ENCODE assay signal across 8 cellular contexts in the genomic region with DNA sequence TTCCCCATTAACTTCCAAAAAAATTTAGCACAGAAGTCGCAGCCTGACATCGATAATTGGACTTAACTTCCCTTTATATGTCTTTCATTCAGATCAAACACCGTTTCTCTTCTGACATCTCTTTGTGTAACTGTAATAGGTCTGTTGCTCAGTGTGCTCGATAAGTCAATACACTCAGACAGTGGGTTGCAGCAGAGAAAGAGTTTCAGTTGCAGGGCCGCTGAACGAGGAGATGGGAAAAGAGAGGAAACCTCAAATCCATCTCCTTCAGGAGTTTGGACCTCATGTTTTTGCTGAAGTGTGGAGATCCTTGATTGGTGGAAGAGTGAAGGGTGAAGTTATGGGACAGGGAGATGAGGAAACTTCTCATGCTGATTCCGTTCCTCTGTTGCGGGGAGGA. TPM values are rescaled to one million over a fixed set of nuclear protein-coding genes. Genes with fewer than 3 reads are reported as not detected.
A peak's percentile ranks its signal among the peaks of the same experiment; 100 is the strongest.
DNase-seq lines count a peak whose midpoint lies in the region; ATAC-seq, FAIRE-seq and TF ChIP-seq lines count a peak whose summit lies in the region.

No MANE protein-coding gene starts in this region.

- H3K4me3 ChIP-seq in HepG2 (replicated peaks in 1 of 3; ENCODE audit: insufficient read depth in 1 of 3, low read depth in 2 of 3, low read length in 3 of 3): peak overlapping the region; percentile 77 to 99 (median 96)

- no peak for TF ChIP-seq POLR2A in HepG2 (IDR thresholded peaks at IDR 0.05; ENCODE audit: insufficient read depth in 1 of 2, low read depth in 2 of 2, low read length in 2 of 2)

- DNase-seq in activated naive CD4-positive, alpha-beta T cell treated with anti-CD3 and anti-CD28 coated beads, Interleukin-2, amount 10 ng/mL, durations not matched to agents 7 days and 5 days: no peak
- no peak for DNase-seq in activated naive CD4-positive, alpha-beta T cell treated with anti-CD3 and anti-CD28 coated beads, Interleukin-2, amount 50 U/mL, for 72 hours (ENCODE audit: low spot score in 2 of 2)
- peak; percentile 6 for DNase-seq in amniotic epithelial cell (ENCODE audit: low read depth)
- DNase-seq in HepG2 (ENCODE audit: low spot score): peak; percentile 10
- no peak for DNase-seq in type B pancreatic cell (ENCODE audit: extremely low spot score, unreplicated experiment)
- no peak for DNase-seq in NCI-H345 (lab: John Stamatoyannopoulos, UW)

- in situ Hi-C loops in HepG2 (cut with HindIII; ENCODE audit: extremely low pct_ligation_motif_present, low pct_unique_long_range_greater_than_20kb): no loop called here

- POLR2A ChIA-PET in HepG2 (lab: Yijun Ruan, JAX): interaction anchor here (1.8 kb wide), 1 partner anchor 10 kb away, joined by 6 read pairs; no protein-coding TSS in a partner anchor

- H3K27ac ChIP-seq in HepG2 (ENCODE audit: extremely low read length, insufficient read depth, low read length): peak overlapping the region; percentile 89

- no peak for TF ChIP-seq RAD21 in HepG2 (CRISPR knock-in tag; IDR thresholded peaks at IDR 0.05)

- no peak for TF ChIP-seq CTCF in HepG2 (CRISPR knock-in tag; IDR thresholded peaks at IDR 0.05)
- no peak for TF ChIP-seq CTCF in type B pancreatic cell (conservative IDR thresholded peaks at IDR 0.05)

- no peaks in the 10 kb centered on the region for H3K9me3 Mint-ChIP-seq in activated naive CD4-positive, alpha-beta T cell treated with anti-CD3 and anti-CD28 coated beads, Interleukin-2, amount 10 ng/mL, durations not matched to agents 7 days and 5 days
- no peaks in the 10 kb centered on the region for H3K9me3 Mint-ChIP-seq in activated naive CD4-positive, alpha-beta T cell treated with anti-CD3 and anti-CD28 coated beads, Interleukin-2, amount 50 U/mL, for 72 hours
- no peaks in the 10 kb centered on the region for H3K9me3 Mint-ChIP-seq in type B pancreatic cell

- intact Hi-C loops in HepG2 (cut with micrococcal nuclease; ENCODE audit: unreplicated experiment): no loop called here

- FAIRE-seq in HepG2 (lab: Jason Lieb, UNC): peak; percentile 44

- no peak overlapping the region for H2AFZ ChIP-seq in HepG2 (ENCODE audit: low read length)

- peak overlapping the region; percentile 96 for H3K27ac Mint-ChIP-seq in activated naive CD4-positive, alpha-beta T cell treated with anti-CD3 and anti-CD28 coated beads, Interleukin-2, amount 10 ng/mL, durations not matched to agents 7 days and 5 days
- H3K27ac Mint-ChIP-seq in activated naive CD4-positive, alpha-beta T cell treated with anti-CD3 and anti-CD28 coated beads, Interleukin-2, amount 50 U/mL, for 72 hours: peak overlapping the region in 1 of 2 donors; percentile 95
- H3K27ac Mint-ChIP-seq in type B pancreatic cell: peak overlapping the region; percentile 93

- no peaks in the 10 kb centered on the region; a peak in 1 of 5 replicates for H3K27me3 ChIP-seq in HepG2 (ENCODE audit: control insufficient read depth in 1 of 2, insufficient read depth in 2 of 2, low read length in 2 of 2)

- peaks cover 3% of the 10 kb centered on the region for H3K27me3 Mint-ChIP-seq in activated naive CD4-positive, alpha-beta T cell treated with anti-CD3 and anti-CD28 coated beads, Interleukin-2, amount 10 ng/mL, durations not matched to agents 7 days and 5 days
- H3K27me3 Mint-ChIP-seq in type B pancreatic cell: no peaks in the 10 kb centered on the region

- H4K20me1 ChIP-seq in HepG2 (ENCODE audit: insufficient read depth, low read length): no peaks in the 10 kb centered on the region

- BruUV-seq in HepG2 (replicated peaks; lab: Mats Ljungman, UMichigan): TSS peak; percentile 52

- H3K9me3 ChIP-seq in HepG2 (ENCODE audit: low read length): no peaks in the 10 kb centered on the region

- no peak for TF ChIP-seq EP300 in HepG2 (IDR thresholded peaks at IDR 0.05; ENCODE audit: low read depth in 2 of 2, low read length in 2 of 2)
- TF ChIP-seq EP300 in HepG2 (CRISPR knock-in tag; IDR thresholded peaks at IDR 0.05; ENCODE audit: borderline replicate concordance): no peak

- H3K9ac ChIP-seq in HepG2 (ENCODE audit: insufficient read depth, low read depth, low read length): peak overlapping the region; percentile 84

- ATAC-seq in activated naive CD4-positive, alpha-beta T cell treated with anti-CD3 and anti-CD28 coated beads, Interleukin-2, amount 50 U/mL, for 72 hours: no peak
- ATAC-seq in HepG2 (no peak), GM18520 (IDR thresholded peaks at IDR 0.05; ENCODE audit: unreplicated experiment) (no peak), GM19351 (IDR thresholded peaks at IDR 0.05; ENCODE audit: unreplicated experiment) (no peak)

- H3K36me3 ChIP-seq in HepG2 (replicated peaks in 1 of 2; ENCODE audit: control insufficient read depth in 1 of 2, insufficient read depth in 2 of 2, low read length in 2 of 2): no peaks in the 10 kb centered on the region

- peak overlapping the region; percentile 87 for H3K4me2 ChIP-seq in HepG2 (ENCODE audit: low read depth, low read length)

- 30% methylated on average over 8 of the region's 8 CpGs for WGBS in HepG2 (ENCODE audit: low lambda C conversion rate)

- H3K36me3 Mint-ChIP-seq in activated naive CD4-positive, alpha-beta T cell treated with anti-CD3 and anti-CD28 coated beads, Interleukin-2, amount 10 ng/mL, durations not matched to agents 7 days and 5 days: peaks cover 4% of the 10 kb centered on the region
- peaks cover 16% of the 10 kb centered on the region in 2 donors for H3K36me3 Mint-ChIP-seq in activated naive CD4-positive, alpha-beta T cell treated with anti-CD3 and anti-CD28 coated beads, Interleukin-2, amount 50 U/mL, for 72 hours
- peaks cover 3% of the 10 kb centered on the region for H3K36me3 Mint-ChIP-seq in type B pancreatic cell

- peaks cover 32% of the 10 kb centered on the region for H3K79me2 ChIP-seq in HepG2 (ENCODE audit: insufficient read depth, low read length)

- peak overlapping the region; percentile 99 for H3K4me3 Mint-ChIP-seq in activated naive CD4-positive, alpha-beta T cell treated with anti-CD3 and anti-CD28 coated beads, Interleukin-2, amount 10 ng/mL, durations not matched to agents 7 days and 5 days
- H3K4me3 Mint-ChIP-seq in type B pancreatic cell: peak overlapping the region; percentile 97

- CTCF ChIA-PET in activated naive CD4-positive, alpha-beta T cell treated with anti-CD3 and anti-CD28 coated beads, Interleukin-2, amount 10 ng/mL, durations not matched to agents 7 days and 5 days (lab: Charles Lee): no interaction called here
- CTCF ChIA-PET in HepG2 (lab: Yijun Ruan, JAX; ENCODE audit: low intra/inter-chr PET ratio, low total read pairs): no interaction called here

- H3K4me1 ChIP-seq in HepG2 (ENCODE audit: insufficient read depth, low read length): peaks cover 31% of the 10 kb centered on the region

- H3K4me1 Mint-ChIP-seq in activated naive CD4-positive, alpha-beta T cell treated with anti-CD3 and anti-CD28 coated beads, Interleukin-2, amount 10 ng/mL, durations not matched to agents 7 days and 5 days: peaks cover 44% of the 10 kb centered on the region
- peaks cover 30% of the 10 kb centered on the region for H3K4me1 Mint-ChIP-seq in type B pancreatic cell (ENCODE audit: unreplicated experiment)

RNA-seq across cellular contexts. Expression of gene SAMM50, which starts 1.1 kb away (rescaled TPM):
- total RNA-seq in activated naive CD4-positive, alpha-beta T cell treated with anti-CD3 and anti-CD28 coated beads, Interleukin-2, amount 50 U/mL, for 72 hours: 10 to 100 TPM; 41.7 to 51.1 TPM
- total RNA-seq in HepG2 (2016; rRNA removed; fragmentation: Illumina TruSeq; extraction: Trizol): 63.4 and 95.8 TPM in 2 replicates
- 16.2 and 18.4 TPM in 2 replicates for total RNA-seq in HepG2 (2016; cell fraction: cytosol; rRNA removed; fragmentation: Illumina TruSeq; extraction: Trizol; ENCODE audit: low read depth)
- total RNA-seq in HepG2 (2016; cell fraction: insoluble cytoplasmic fraction; rRNA removed; fragmentation: Illumina TruSeq; extraction: Trizol): 68.1 and 90.1 TPM in 2 replicates
- total RNA-seq in HepG2 (2016; cell fraction: membrane; rRNA removed; fragmentation: Illumina TruSeq; extraction: Trizol): 30.8 and 34.8 TPM in 2 replicates
- total RNA-seq in HepG2 (2016; cell fraction: nucleus; rRNA removed; fragmentation: Illumina TruSeq; extraction: Trizol): 33.1 and 34.2 TPM in 2 replicates
- 26.2 and 34.7 TPM in 2 replicates for polyA plus RNA-seq in HepG2 (2011; rRNA removed)
- 27.3 and 27.8 TPM in 2 replicates for polyA plus RNA-seq in HepG2 (2011; cell fraction: cytosol; rRNA removed)
- 19.1 and 21.3 TPM in 2 replicates for polyA plus RNA-seq in HepG2 (2011; cell fraction: nucleus; rRNA removed)
- 36.0 and 46.3 TPM in 2 replicates for polyA plus RNA-seq in HepG2 (2012)
- polyA plus RNA-seq in HepG2 (2016; cell fraction: cytosol; fragmentation: Illumina TruSeq; extraction: Trizol; ENCODE audit: low read depth): 18.9 and 20.3 TPM in 2 replicates
- polyA plus RNA-seq in HepG2 (2016; cell fraction: insoluble cytoplasmic fraction; fragmentation: Illumina TruSeq; extraction: Trizol; ENCODE audit: low read depth): 90.0 and 99.1 TPM in 2 replicates
- polyA plus RNA-seq in HepG2 (2016; cell fraction: membrane; fragmentation: Illumina TruSeq; extraction: Trizol; ENCODE audit: low read depth): 27.5 and 27.7 TPM in 2 replicates
- 48.2 and 49.2 TPM in 2 replicates for polyA plus RNA-seq in HepG2 (2016; cell fraction: nucleus; fragmentation: Illumina TruSeq; extraction: Trizol; ENCODE audit: insufficient read depth, low read depth)
- polyA minus RNA-seq in HepG2 (2011; rRNA and poly(A)+ RNA removed; ENCODE audit: low replicate concordance): 22.2 and 45.2 TPM in 2 replicates
- 20.5 and 22.8 TPM in 2 replicates for polyA minus RNA-seq in HepG2 (2011; cell fraction: cytosol; rRNA and poly(A)+ RNA removed)
- polyA minus RNA-seq in HepG2 (2011; cell fraction: nucleus; rRNA and poly(A)+ RNA removed): 19.3 and 24.1 TPM in 2 replicates
- 50.0 and 57.5 TPM in 2 replicates for total RNA-seq in type B pancreatic cell (ENCODE audit: low replicate concordance)

RNA-seq across cellular contexts. Expression of gene PNPLA3, which starts 32.8 kb away (rescaled TPM):
- under 1 TPM; 0.39 to 0.58 TPM for total RNA-seq in activated naive CD4-positive, alpha-beta T cell treated with anti-CD3 and anti-CD28 coated beads, Interleukin-2, amount 50 U/mL, for 72 hours
- total RNA-seq in HepG2 (2016; rRNA removed; fragmentation: Illumina TruSeq; extraction: Trizol) (13.7 and 16.9 TPM in 2 replicates), type B pancreatic cell (ENCODE audit: low replicate concordance) (3.8 and 5.9 TPM in 2 replicates)
- total RNA-seq in HepG2 (2016; cell fraction: cytosol; rRNA removed; fragmentation: Illumina TruSeq; extraction: Trizol; ENCODE audit: low read depth): 4.8 and 8.4 TPM in 2 replicates
- 10.7 and 17.4 TPM in 2 replicates for total RNA-seq in HepG2 (2016; cell fraction: insoluble cytoplasmic fraction; rRNA removed; fragmentation: Illumina TruSeq; extraction: Trizol)
- 4.8 and 6.1 TPM in 2 replicates for total RNA-seq in HepG2 (2016; cell fraction: membrane; rRNA removed; fragmentation: Illumina TruSeq; extraction: Trizol)
- 21.0 and 22.1 TPM in 2 replicates for total RNA-seq in HepG2 (2016; cell fraction: nucleus; rRNA removed; fragmentation: Illumina TruSeq; extraction: Trizol)
- polyA plus RNA-seq in HepG2 (2011; rRNA removed): 19.8 and 24.1 TPM in 2 replicates
- 9.1 and 9.8 TPM in 2 replicates for polyA plus RNA-seq in HepG2 (2011; cell fraction: cytosol; rRNA removed)
- 53.2 and 70.9 TPM in 2 replicates for polyA plus RNA-seq in HepG2 (2011; cell fraction: nucleus; rRNA removed)
- 13.9 and 14.4 TPM in 2 replicates for polyA plus RNA-seq in HepG2 (2012)
- polyA plus RNA-seq in HepG2 (2016; cell fraction: cytosol; fragmentation: Illumina TruSeq; extraction: Trizol; ENCODE audit: low read depth): 0.89 and 0.97 TPM in 2 replicates
- polyA plus RNA-seq in HepG2 (2016; cell fraction: insoluble cytoplasmic fraction; fragmentation: Illumina TruSeq; extraction: Trizol; ENCODE audit: low read depth): 7.2 and 8.6 TPM in 2 replicates
- 1.2 and 1.4 TPM in 2 replicates for polyA plus RNA-seq in HepG2 (2016; cell fraction: membrane; fragmentation: Illumina TruSeq; extraction: Trizol; ENCODE audit: low read depth)
- 32.5 and 34.1 TPM in 2 replicates for polyA plus RNA-seq in HepG2 (2016; cell fraction: nucleus; fragmentation: Illumina TruSeq; extraction: Trizol; ENCODE audit: insufficient read depth, low read depth)
- 7.9 and 27.4 TPM in 2 replicates for polyA minus RNA-seq in HepG2 (2011; rRNA and poly(A)+ RNA removed; ENCODE audit: low replicate concordance)
- polyA minus RNA-seq in HepG2 (2011; cell fraction: cytosol; rRNA and poly(A)+ RNA removed): 7.7 and 11.8 TPM in 2 replicates
- polyA minus RNA-seq in HepG2 (2011; cell fraction: nucleus; rRNA and poly(A)+ RNA removed): 28.2 and 46.9 TPM in 2 replicates

Comparison
In these comparisons a context has a peak if more than half of its experiments do, and no peak if none do; other contexts are left out.
1. DNase-seq: peak in amniotic epithelial cell (single experiment) and HepG2 (single experiment); none in activated naive CD4-positive, alpha-beta T cell treated with anti-CD3 and anti-CD28 coated beads, Interleukin-2, amount 10 ng/mL, durations not matched to agents 7 days and 5 days (single experiment), activated naive CD4-positive, alpha-beta T cell treated with anti-CD3 and anti-CD28 coated beads, Interleukin-2, amount 50 U/mL, for 72 hours (0 of 2), type B pancreatic cell (single experiment) and NCI-H345 (single experiment).